Comparison of ENCODE assay signal across 1 cellular context in the genomic region with DNA sequence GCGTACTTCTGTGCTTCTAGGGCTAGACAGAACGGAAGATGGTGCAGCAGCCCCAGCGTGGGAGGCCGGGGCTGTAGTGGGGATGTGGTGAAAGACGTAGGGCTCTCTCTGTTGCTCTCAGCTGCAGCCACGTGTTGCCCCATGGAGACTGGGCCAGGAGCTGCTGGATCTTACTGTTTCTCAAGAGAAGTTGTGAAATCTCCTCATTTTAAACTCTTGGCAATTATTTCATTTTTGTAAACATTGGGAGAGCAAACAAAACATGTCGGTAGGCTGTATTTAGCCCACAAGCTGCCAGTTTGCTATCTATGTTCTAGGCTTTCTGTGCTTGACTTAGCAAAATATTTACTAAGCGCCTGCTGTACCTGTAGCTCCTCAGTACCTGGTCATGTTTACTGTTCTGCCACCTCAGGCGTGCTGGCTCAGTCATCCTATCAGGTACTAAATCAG.
TF ChIP-seq lines count a peak whose summit lies in the region.

No MANE protein-coding gene starts in this region.

TF ChIP-seq in HepG2, 621 proteins besides CTCF, POLR2A, EP300 and RAD21 (continued from another document and continues in another):
- TF ChIP-seq, protein P1, sequence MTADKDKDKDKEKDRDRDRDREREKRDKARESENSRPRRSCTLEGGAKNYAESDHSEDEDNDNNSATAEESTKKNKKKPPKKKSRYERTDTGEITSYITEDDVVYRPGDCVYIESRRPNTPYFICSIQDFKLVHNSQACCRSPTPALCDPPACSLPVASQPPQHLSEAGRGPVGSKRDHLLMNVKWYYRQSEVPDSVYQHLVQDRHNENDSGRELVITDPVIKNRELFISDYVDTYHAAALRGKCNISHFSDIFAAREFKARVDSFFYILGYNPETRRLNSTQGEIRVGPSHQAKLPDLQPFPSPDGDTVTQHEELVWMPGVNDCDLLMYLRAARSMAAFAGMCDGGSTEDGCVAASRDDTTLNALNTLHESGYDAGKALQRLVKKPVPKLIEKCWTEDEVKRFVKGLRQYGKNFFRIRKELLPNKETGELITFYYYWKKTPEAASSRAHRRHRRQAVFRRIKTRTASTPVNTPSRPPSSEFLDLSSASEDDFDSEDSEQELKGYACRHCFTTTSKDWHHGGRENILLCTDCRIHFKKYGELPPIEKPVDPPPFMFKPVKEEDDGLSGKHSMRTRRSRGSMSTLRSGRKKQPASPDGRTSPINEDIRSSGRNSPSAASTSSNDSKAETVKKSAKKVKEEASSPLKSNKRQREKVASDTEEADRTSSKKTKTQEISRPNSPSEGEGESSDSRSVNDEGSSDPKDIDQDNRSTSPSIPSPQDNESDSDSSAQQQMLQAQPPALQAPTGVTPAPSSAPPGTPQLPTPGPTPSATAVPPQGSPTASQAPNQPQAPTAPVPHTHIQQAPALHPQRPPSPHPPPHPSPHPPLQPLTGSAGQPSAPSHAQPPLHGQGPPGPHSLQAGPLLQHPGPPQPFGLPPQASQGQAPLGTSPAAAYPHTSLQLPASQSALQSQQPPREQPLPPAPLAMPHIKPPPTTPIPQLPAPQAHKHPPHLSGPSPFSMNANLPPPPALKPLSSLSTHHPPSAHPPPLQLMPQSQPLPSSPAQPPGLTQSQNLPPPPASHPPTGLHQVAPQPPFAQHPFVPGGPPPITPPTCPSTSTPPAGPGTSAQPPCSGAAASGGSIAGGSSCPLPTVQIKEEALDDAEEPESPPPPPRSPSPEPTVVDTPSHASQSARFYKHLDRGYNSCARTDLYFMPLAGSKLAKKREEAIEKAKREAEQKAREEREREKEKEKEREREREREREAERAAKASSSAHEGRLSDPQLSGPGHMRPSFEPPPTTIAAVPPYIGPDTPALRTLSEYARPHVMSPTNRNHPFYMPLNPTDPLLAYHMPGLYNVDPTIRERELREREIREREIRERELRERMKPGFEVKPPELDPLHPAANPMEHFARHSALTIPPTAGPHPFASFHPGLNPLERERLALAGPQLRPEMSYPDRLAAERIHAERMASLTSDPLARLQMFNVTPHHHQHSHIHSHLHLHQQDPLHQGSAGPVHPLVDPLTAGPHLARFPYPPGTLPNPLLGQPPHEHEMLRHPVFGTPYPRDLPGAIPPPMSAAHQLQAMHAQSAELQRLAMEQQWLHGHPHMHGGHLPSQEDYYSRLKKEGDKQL (CRISPR knock-in tag; IDR thresholded peaks at IDR 0.05; ENCODE audit: low read depth), result 0 out of 2 replicates have a peak, but pooled peaks have one; percentile 20
- TF ChIP-seq REXO4 (CRISPR knock-in tag; IDR thresholded peaks at IDR 0.05; ENCODE audit: borderline replicate concordance) (no peak), ONECUT2 (CRISPR knock-in tag; IDR thresholded peaks at IDR 0.05) (no peak), HMG20A (CRISPR knock-in tag; IDR thresholded peaks at IDR 0.05; ENCODE audit: borderline replicate concordance) (peak; percentile 43; the same call in 1 of the 2 replicates), ZNF547 (CRISPR knock-in tag; IDR thresholded peaks at IDR 0.05) (no peak), CEBPB (IDR thresholded peaks at IDR 0.05; ENCODE audit: borderline replicate concordance, low read depth, low read length) (peak; percentile 93), YEATS4 (CRISPR knock-in tag; IDR thresholded peaks at IDR 0.05; ENCODE audit: borderline replicate concordance) (peak; percentile 56; the same call in 1 of the 2 replicates), ZNF329 (CRISPR knock-in tag; IDR thresholded peaks at IDR 0.05; ENCODE audit: low read depth) (peak; percentile 71; the same call in 1 of the 2 replicates), ZNF501 (CRISPR knock-in tag; IDR thresholded peaks at IDR 0.05) (peak; percentile 40; the same call in 1 of the 2 replicates), BORCS8-MEF2B (CRISPR knock-in tag; IDR thresholded peaks at IDR 0.05) (0 out of 2 replicates have a peak, but pooled peaks have one; percentile 39), ZNF207 (IDR thresholded peaks at IDR 0.05; ENCODE audit: borderline replicate concordance) (no peak), PAX8 (CRISPR knock-in tag; IDR thresholded peaks at IDR 0.05; ENCODE audit: borderline replicate concordance) (no peak), TCF7 (IDR thresholded peaks at IDR 0.05; ENCODE audit: low read depth) (0 out of 2 replicates have a peak, but pooled peaks have one; percentile 24), KDM2A (CRISPR knock-in tag; IDR thresholded peaks at IDR 0.05; ENCODE audit: borderline replicate concordance, low read depth) (peak; percentile 42; the same call in 1 of the 2 replicates), LCORL (IDR thresholded peaks at IDR 0.05) (no peak), LCORL (CRISPR knock-in tag; IDR thresholded peaks at IDR 0.05) (peak; percentile 69), FOXA3 (CRISPR knock-in tag; IDR thresholded peaks at IDR 0.05) (peak; percentile 87), GATAD2A (CRISPR knock-in tag; IDR thresholded peaks at IDR 0.05) (peak; percentile 87), U2AF2 (IDR thresholded peaks at IDR 0.05; ENCODE audit: low read depth, low read length) (no peak), ZNF30 (CRISPR knock-in tag; IDR thresholded peaks at IDR 0.05) (no peak), MAFG (CRISPR knock-in tag; IDR thresholded peaks at IDR 0.05) (no peak), RFX1 (IDR thresholded peaks at IDR 0.05) (no peak), ZNF124 (CRISPR knock-in tag; IDR thresholded peaks at IDR 0.05) (no peak), ZNF598 (CRISPR knock-in tag; IDR thresholded peaks at IDR 0.05; ENCODE audit: borderline replicate concordance) (no peak), ZNF232 (CRISPR knock-in tag; IDR thresholded peaks at IDR 0.05; ENCODE audit: borderline replicate concordance) (peak; percentile 28; the same call in 1 of the 2 replicates), PHF21A (CRISPR knock-in tag; IDR thresholded peaks at IDR 0.05) (peak; percentile 76; the same call in 1 of the 2 replicates), CEBPG (CRISPR knock-in tag; IDR thresholded peaks at IDR 0.05) (peak; percentile 86), ZNF121 (CRISPR knock-in tag; IDR thresholded peaks at IDR 0.05) (no peak), ZNF446 (CRISPR knock-in tag; IDR thresholded peaks at IDR 0.05) (no peak), ZNF468 (CRISPR knock-in tag; IDR thresholded peaks at IDR 0.05) (no peak), SALL1 (CRISPR knock-in tag; IDR thresholded peaks at IDR 0.05) (peak; percentile 98), SOX6 (IDR thresholded peaks at IDR 0.05) (no peak), SOX6 (CRISPR knock-in tag; IDR thresholded peaks at IDR 0.05) (peak; percentile 87), KAT8 (CRISPR knock-in tag; IDR thresholded peaks at IDR 0.05) (peak; percentile 61; the same call in 1 of the 2 replicates), ZNF660 (CRISPR knock-in tag; IDR thresholded peaks at IDR 0.05; ENCODE audit: borderline replicate concordance, low read depth) (no peak), ZBTB21 (CRISPR knock-in tag; IDR thresholded peaks at IDR 0.05) (no peak)
- TF ChIP-seq, protein P2, sequence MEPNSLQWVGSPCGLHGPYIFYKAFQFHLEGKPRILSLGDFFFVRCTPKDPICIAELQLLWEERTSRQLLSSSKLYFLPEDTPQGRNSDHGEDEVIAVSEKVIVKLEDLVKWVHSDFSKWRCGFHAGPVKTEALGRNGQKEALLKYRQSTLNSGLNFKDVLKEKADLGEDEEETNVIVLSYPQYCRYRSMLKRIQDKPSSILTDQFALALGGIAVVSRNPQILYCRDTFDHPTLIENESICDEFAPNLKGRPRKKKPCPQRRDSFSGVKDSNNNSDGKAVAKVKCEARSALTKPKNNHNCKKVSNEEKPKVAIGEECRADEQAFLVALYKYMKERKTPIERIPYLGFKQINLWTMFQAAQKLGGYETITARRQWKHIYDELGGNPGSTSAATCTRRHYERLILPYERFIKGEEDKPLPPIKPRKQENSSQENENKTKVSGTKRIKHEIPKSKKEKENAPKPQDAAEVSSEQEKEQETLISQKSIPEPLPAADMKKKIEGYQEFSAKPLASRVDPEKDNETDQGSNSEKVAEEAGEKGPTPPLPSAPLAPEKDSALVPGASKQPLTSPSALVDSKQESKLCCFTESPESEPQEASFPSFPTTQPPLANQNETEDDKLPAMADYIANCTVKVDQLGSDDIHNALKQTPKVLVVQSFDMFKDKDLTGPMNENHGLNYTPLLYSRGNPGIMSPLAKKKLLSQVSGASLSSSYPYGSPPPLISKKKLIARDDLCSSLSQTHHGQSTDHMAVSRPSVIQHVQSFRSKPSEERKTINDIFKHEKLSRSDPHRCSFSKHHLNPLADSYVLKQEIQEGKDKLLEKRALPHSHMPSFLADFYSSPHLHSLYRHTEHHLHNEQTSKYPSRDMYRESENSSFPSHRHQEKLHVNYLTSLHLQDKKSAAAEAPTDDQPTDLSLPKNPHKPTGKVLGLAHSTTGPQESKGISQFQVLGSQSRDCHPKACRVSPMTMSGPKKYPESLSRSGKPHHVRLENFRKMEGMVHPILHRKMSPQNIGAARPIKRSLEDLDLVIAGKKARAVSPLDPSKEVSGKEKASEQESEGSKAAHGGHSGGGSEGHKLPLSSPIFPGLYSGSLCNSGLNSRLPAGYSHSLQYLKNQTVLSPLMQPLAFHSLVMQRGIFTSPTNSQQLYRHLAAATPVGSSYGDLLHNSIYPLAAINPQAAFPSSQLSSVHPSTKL (CRISPR knock-in tag; IDR thresholded peaks at IDR 0.05), result peak; percentile 85
- TF ChIP-seq, protein P3, sequence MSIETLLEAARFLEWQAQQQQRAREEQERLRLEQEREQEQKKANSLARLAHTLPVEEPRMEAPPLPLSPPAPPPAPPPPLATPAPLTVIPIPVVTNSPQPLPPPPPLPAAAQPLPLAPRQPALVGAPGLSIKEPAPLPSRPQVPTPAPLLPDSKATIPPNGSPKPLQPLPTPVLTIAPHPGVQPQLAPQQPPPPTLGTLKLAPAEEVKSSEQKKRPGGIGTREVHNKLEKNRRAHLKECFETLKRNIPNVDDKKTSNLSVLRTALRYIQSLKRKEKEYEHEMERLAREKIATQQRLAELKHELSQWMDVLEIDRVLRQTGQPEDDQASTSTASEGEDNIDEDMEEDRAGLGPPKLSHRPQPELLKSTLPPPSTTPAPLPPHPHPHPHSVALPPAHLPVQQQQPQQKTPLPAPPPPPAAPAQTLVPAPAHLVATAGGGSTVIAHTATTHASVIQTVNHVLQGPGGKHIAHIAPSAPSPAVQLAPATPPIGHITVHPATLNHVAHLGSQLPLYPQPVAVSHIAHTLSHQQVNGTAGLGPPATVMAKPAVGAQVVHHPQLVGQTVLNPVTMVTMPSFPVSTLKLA (IDR thresholded peaks at IDR 0.05), result peak; percentile 77
- TF ChIP-seq, protein P4, sequence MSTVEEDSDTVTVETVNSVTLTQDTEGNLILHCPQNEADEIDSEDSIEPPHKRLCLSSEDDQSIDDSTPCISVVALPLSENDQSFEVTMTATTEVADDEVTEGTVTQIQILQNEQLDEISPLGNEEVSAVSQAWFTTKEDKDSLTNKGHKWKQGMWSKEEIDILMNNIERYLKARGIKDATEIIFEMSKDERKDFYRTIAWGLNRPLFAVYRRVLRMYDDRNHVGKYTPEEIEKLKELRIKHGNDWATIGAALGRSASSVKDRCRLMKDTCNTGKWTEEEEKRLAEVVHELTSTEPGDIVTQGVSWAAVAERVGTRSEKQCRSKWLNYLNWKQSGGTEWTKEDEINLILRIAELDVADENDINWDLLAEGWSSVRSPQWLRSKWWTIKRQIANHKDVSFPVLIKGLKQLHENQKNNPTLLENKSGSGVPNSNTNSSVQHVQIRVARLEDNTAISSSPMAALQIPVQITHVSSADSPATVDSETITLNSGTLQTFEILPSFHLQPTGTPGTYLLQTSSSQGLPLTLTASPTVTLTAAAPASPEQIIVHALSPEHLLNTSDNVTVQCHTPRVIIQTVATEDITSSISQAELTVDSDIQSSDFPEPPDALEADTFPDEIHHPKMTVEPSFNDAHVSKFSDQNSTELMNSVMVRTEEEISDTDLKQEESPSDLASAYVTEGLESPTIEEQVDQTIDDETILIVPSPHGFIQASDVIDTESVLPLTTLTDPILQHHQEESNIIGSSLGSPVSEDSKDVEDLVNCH (CRISPR knock-in tag; IDR thresholded peaks at IDR 0.05), result no peak
- TF ChIP-seq, protein P5, sequence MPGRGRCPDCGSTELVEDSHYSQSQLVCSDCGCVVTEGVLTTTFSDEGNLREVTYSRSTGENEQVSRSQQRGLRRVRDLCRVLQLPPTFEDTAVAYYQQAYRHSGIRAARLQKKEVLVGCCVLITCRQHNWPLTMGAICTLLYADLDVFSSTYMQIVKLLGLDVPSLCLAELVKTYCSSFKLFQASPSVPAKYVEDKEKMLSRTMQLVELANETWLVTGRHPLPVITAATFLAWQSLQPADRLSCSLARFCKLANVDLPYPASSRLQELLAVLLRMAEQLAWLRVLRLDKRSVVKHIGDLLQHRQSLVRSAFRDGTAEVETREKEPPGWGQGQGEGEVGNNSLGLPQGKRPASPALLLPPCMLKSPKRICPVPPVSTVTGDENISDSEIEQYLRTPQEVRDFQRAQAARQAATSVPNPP (CRISPR knock-in tag; IDR thresholded peaks at IDR 0.05), result no peak
- TF ChIP-seq, protein P6, sequence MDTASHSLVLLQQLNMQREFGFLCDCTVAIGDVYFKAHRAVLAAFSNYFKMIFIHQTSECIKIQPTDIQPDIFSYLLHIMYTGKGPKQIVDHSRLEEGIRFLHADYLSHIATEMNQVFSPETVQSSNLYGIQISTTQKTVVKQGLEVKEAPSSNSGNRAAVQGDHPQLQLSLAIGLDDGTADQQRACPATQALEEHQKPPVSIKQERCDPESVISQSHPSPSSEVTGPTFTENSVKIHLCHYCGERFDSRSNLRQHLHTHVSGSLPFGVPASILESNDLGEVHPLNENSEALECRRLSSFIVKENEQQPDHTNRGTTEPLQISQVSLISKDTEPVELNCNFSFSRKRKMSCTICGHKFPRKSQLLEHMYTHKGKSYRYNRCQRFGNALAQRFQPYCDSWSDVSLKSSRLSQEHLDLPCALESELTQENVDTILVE (CRISPR knock-in tag; IDR thresholded peaks at IDR 0.05), result peak; percentile 71; the same call in 1 of the 2 replicates
